Comparison of ENCODE assay signal across 6 cellular contexts in genomic region chr3:95626107-95626506, GRCh38.
"Had no signal": no experiment of that assay in that cellular context is flagged by ENCODE, and none has a peak within 500 bp of the region (broad histone marks: within the 10 kb centered on the region; RNA-seq: fewer than 3 reads in every experiment).

No MANE protein-coding gene starts in this region.

- DNase-seq: KBM-7, KG1 had no signal

- H3K27ac ChIP-seq: HL-60, KMS-11 had no signal

- ATAC-seq: K562 had no signal

- H3K4me3 ChIP-seq: K562 had no signal

- FAIRE-seq: HTR-8/SVneo, K562 had no signal

- H3K4me2 ChIP-seq: KMS-11 had no signal

- H3K9ac ChIP-seq: KMS-11 had no signal
